37 cellular contexts compared by ENCODE assay signal in the genomic region with DNA sequence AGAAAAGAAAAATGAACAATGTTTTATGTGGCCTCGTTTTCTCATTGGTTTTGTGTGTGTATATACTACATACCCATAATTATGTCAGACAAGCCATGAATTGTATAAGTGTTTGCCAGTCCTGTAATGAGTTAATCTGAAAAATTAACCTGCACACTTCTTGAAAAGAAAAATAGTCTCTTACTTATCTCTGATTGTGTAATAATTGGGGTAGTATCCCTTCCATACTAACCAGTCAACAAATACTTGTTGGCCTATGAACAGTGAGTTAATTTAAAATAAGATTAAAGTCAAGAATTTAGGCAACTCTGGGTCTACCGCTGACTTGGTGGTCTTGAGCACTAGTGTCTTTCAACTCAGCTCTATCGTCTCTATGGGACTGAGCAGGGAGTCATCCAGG.
"Had no signal": no experiment of that assay in that cellular context is flagged by ENCODE, and none has a peak within 500 bp of the region (broad histone marks: within the 10 kb centered on the region; RNA-seq: fewer than 3 reads in every experiment).

No MANE protein-coding gene starts in this region.

- H3K27me3 Mint-ChIP-seq: activated CD8-positive, alpha-beta T cell treated with anti-CD3 and anti-CD28 coated beads for 36 hours; activated naive CD8-positive, alpha-beta T cell; activated naive CD8-positive, alpha-beta T cell treated with anti-CD3 and anti-CD28 coated beads, Interleukin-2, amount 50 U/mL, for 24 hours; activated T-cell treated with anti-CD3 and anti-CD28 coated beads, Interleukin-2, amount 50 U/mL, for 24 hours; brain; T-cell; T-helper 17 cell had no signal

- H3K9me3 Mint-ChIP-seq: activated CD8-positive, alpha-beta T cell treated with anti-CD3 and anti-CD28 coated beads for 36 hours; activated naive CD4-positive, alpha-beta T cell treated with anti-CD3 and anti-CD28 coated beads for 36 hours; activated naive CD8-positive, alpha-beta T cell treated with anti-CD3 and anti-CD28 coated beads, Interleukin-2, amount 50 U/mL, for 24 hours; activated T-cell treated with anti-CD3 and anti-CD28 coated beads, Interleukin-2, amount 50 U/mL, for 24 hours; activated T-helper 2 cell treated with anti-CD3 and anti-CD28 coated beads, Interferon-gamma antibody, Interleukin-2, Interleukin-4, amounts not matched to agents 10 μg/mL and 5 μg/mL and 100 μg/mL, durations not matched to agents 14 hours and 24 hours and 36 hours; T-cell had no signal

- H3K9me3 ChIP-seq: MG63 had no signal

- H3K27ac Mint-ChIP-seq: activated CD8-positive, alpha-beta T cell treated with anti-CD3 and anti-CD28 coated beads for 36 hours; activated naive CD4-positive, alpha-beta T cell treated with anti-CD3 and anti-CD28 coated beads for 36 hours; activated naive CD8-positive, alpha-beta T cell; activated naive CD8-positive, alpha-beta T cell treated with anti-CD3 and anti-CD28 coated beads, Interleukin-2, amount 50 U/mL, for 24 hours; activated T-cell treated with anti-CD3 and anti-CD28 coated beads, Interleukin-2, amount 50 U/mL, for 24 hours; activated T-helper 2 cell treated with anti-CD3 and anti-CD28 coated beads, Interferon-gamma antibody, Interleukin-2, Interleukin-4, amounts not matched to agents 10 μg/mL and 5 μg/mL and 100 μg/mL, durations not matched to agents 14 hours and 24 hours and 36 hours; T-cell had no signal

- H3K4me3 ChIP-seq: MG63 had no signal

- ATAC-seq: activated CD8-positive, alpha-beta T cell treated with anti-CD3 and anti-CD28 coated beads for 36 hours; activated naive CD8-positive, alpha-beta T cell treated with anti-CD3 and anti-CD28 coated beads, Interleukin-2, amount 50 U/mL, for 24 hours; PC-3; Right ventricle myocardium inferior; SK-N-SH treated with all-trans-retinoic acid at 6 μM for 48 hours; T-cell; T-helper 17 cell had no signal

- H3K27ac ChIP-seq: RWPE1 had no signal

- H3K36me3 ChIP-seq: MG63 had no signal

- H3K27me3 ChIP-seq: MG63 had no signal

- H3K4me3 Mint-ChIP-seq: activated CD8-positive, alpha-beta T cell treated with anti-CD3 and anti-CD28 coated beads for 36 hours; activated naive CD4-positive, alpha-beta T cell treated with anti-CD3 and anti-CD28 coated beads for 36 hours; activated naive CD8-positive, alpha-beta T cell; activated naive CD8-positive, alpha-beta T cell treated with anti-CD3 and anti-CD28 coated beads, Interleukin-2, amount 50 U/mL, for 24 hours; activated T-cell treated with anti-CD3 and anti-CD28 coated beads, Interleukin-2, amount 50 U/mL, for 24 hours; brain; T-cell; T-helper 17 cell had no signal

- FAIRE-seq: bronchial epithelial cell, colon, RCC 7860 had no signal

- DNase-seq: activated CD4-positive, alpha-beta T cell treated with anti-CD3 and anti-CD28 coated beads for 1 hour; activated CD4-positive, alpha-beta T cell treated with anti-CD3 and anti-CD28 coated beads for 48 hours; activated CD4-positive, alpha-beta T cell treated with anti-CD3 and anti-CD28 coated beads, Interleukin-2, amount 50 U/mL, for 4 hours; activated CD4-positive, CD25-positive, alpha-beta regulatory T cell; activated CD8-positive, alpha-beta T cell treated with anti-CD3 and anti-CD28 coated beads for 36 hours; activated gamma-delta T cell; activated naive CD4-positive, alpha-beta T cell treated with anti-CD3 and anti-CD28 coated beads for 36 hours; activated naive CD8-positive, alpha-beta T cell treated with anti-CD3 and anti-CD28 coated beads, Interleukin-2, amount 50 U/mL, for 24 hours; activated T-cell treated with anti-CD3 and anti-CD28 coated beads, Interleukin-2, amount 50 U/mL, for 24 hours; anterior cingulate cortex; caudate nucleus; cerebellar nuclear complex; Kasumi-1; MG63; MV-4-11; NCI-H1092; NCI-H1436 treated with DMSO at 0.1 percent for 48 hours; NCI-H1694 treated with DMSO at 0.1 percent for 48 hours; NCI-H2029; NCI-H510A; NCI-H526; NCI-H748 treated with DMSO at 0.1 percent for 48 hours; NK-92 treated with Interleukin-12 subunit alpha and Interleukin-12 subunit beta, amount 100 ng/mL, for 24 hours; PC-3; SIG-M5; T-cell; T-helper 17 cell; T-helper 9 cell had no signal
